ENCODE assay signal across 8 cellular contexts in the genomic region with DNA sequence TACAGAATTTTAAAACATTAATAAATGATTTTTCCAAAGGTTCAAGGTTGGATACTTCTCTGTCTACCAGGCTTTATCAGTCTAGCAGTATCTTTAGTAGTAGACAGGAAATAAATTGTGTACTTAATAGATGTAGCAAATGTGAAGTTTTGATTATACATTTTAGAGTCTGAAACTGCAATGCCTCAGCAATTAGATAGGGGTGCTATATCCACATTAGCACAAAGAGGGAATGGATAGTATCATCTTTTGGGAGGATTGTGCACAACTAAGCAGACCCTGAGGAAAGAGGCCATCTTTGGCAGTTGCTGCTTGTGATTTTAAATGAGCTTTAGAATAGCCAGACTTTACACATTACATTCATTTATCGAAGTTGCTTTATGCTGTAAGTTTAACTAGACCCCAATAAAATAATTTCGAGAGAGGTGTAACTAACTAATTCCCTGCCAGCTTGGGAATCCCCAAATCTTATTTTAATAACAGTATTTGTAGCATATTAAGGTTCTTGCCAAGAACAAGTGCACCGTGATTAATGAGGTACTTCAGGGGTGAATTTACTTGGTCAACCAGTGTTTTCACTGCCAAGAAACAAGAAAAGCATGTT. TPM values are rescaled to one million over a fixed set of nuclear protein-coding genes. Genes with fewer than 3 reads are reported as not detected.
A peak's percentile ranks its signal among the peaks of the same experiment; 100 is the strongest.
DNase-seq lines count a peak whose midpoint lies in the region; ATAC-seq, FAIRE-seq and TF ChIP-seq lines count a peak whose summit lies in the region.

No MANE protein-coding gene starts in this region.

- H3K4me1 Mint-ChIP-seq in activated B cell treated with CpG ODN at 0.5 μM for 24 hours = peaks cover 47% of the 10 kb centered on the region

- DNase-seq in GM03348 (ENCODE audit: low spot score) (peak; percentile 39), M059J (ENCODE audit: low read depth) (peak; percentile 35), activated B cell treated with CpG ODN at 0.5 μM for 24 hours (no peak), left kidney (ENCODE audit: low read depth, low spot score) (peak; percentile 27), NCI-H187 (lab: John Stamatoyannopoulos, UW) (no peak), COR-L47 (lab: John Stamatoyannopoulos, UW) (no peak), pancreas (no peak), GM19238 (ENCODE audit: insufficient read length, low spot score) (no peak)

- POLR2A ChIA-PET in activated B cell treated with CpG ODN at 0.5 μM for 24 hours (lab: Charles Lee) = no interaction called here

- H3K4me3 Mint-ChIP-seq in activated B cell treated with CpG ODN at 0.5 μM for 24 hours = peak overlapping the region; percentile 21

- peak overlapping the region; percentile 13 for H3K27ac Mint-ChIP-seq in activated B cell treated with CpG ODN at 0.5 μM for 24 hours

- H3K27me3 Mint-ChIP-seq in activated B cell treated with CpG ODN at 0.5 μM for 24 hours = no peaks in the 10 kb centered on the region

- no peak overlapping the region for H3K4me3 ChIP-seq in pancreas

- no peaks in the 10 kb centered on the region for H3K9me3 ChIP-seq in pancreas

- no peak overlapping the region for H3K27ac ChIP-seq in pancreas

- peaks cover 0 to 6% (median 0%) of the 10 kb centered on the region in 4 donors for H3K27me3 ChIP-seq in pancreas

- no peaks in the 10 kb centered on the region for H3K36me3 ChIP-seq in pancreas

- FAIRE-seq in pancreas (lab: Jason Lieb, UNC) = no peak

- TF ChIP-seq CTCF in activated B cell treated with CpG ODN at 0.5 μM for 24 hours (IDR thresholded peaks at IDR 0.05) (no peak), pancreas (IDR thresholded peaks at IDR 0.05) (peak in 2 of 4 donors; percentile 38 to 40)

- ATAC-seq in activated B cell treated with CpG ODN at 0.5 μM for 24 hours (ENCODE audit: low read depth) (no peak), pancreas (no peak)

- WGBS in pancreas, 2 donors = 74% methylated on average over 3 of the region's 3 CpGs

- intact Hi-C loops in activated B cell treated with CpG ODN at 0.5 μM for 24 hours (cut with micrococcal nuclease) = loop anchor here (5.0 to 10.0 kb wide), 6 partner anchors 198 to 1028 kb away; a partner anchor contains a TSS
- intact Hi-C loops in pancreas (cut with DNase I) = no loop called here

- peaks cover 0 to 8% (median 4%) of the 10 kb centered on the region in 3 donors for H3K4me1 ChIP-seq in pancreas

- no peaks in the 10 kb centered on the region for H3K9me3 Mint-ChIP-seq in activated B cell treated with CpG ODN at 0.5 μM for 24 hours

- CTCF ChIA-PET in activated B cell treated with CpG ODN at 0.5 μM for 24 hours (lab: Charles Lee) = interaction anchor here (2.5 kb wide), 1 partner anchor 8 kb away, joined by 11 read pairs; no protein-coding TSS in a partner anchor

- peaks cover 8% of the 10 kb centered on the region for H3K36me3 Mint-ChIP-seq in activated B cell treated with CpG ODN at 0.5 μM for 24 hours (ENCODE audit: low read depth)

RNA-seq across cellular contexts. Expression of a gene that starts 2.8 kb away (rescaled TPM):
- total RNA-seq in M059J (2014; rRNA removed; shearing (Covaris generic)) = 3.2 and 4.8 TPM in 2 replicates
- 10.1 and 12.0 TPM in 2 replicates for total RNA-seq in activated B cell treated with CpG ODN at 0.5 μM for 24 hours
- 1 to 10 TPM in 1 of 6 donors, under 1 TPM in 5; 0.03 to 1.1 (median 0.26) TPM for total RNA-seq in pancreas
- polyA plus RNA-seq in pancreas = under 1 TPM; 0.04 to 0.07 TPM

Comparison
In these comparisons a context has a peak if more than half of its experiments do, and no peak if none do; other contexts are left out.
1. DNase-seq: peak in GM03348 (single experiment), M059J (single experiment) and left kidney (single experiment); none in activated B cell treated with CpG ODN at 0.5 μM for 24 hours (single experiment), NCI-H187 (0 of 2), COR-L47 (single experiment), pancreas (0 of 6) and GM19238 (single experiment).